Comparison of ENCODE assay signal across 8 cellular contexts in the genomic region with DNA sequence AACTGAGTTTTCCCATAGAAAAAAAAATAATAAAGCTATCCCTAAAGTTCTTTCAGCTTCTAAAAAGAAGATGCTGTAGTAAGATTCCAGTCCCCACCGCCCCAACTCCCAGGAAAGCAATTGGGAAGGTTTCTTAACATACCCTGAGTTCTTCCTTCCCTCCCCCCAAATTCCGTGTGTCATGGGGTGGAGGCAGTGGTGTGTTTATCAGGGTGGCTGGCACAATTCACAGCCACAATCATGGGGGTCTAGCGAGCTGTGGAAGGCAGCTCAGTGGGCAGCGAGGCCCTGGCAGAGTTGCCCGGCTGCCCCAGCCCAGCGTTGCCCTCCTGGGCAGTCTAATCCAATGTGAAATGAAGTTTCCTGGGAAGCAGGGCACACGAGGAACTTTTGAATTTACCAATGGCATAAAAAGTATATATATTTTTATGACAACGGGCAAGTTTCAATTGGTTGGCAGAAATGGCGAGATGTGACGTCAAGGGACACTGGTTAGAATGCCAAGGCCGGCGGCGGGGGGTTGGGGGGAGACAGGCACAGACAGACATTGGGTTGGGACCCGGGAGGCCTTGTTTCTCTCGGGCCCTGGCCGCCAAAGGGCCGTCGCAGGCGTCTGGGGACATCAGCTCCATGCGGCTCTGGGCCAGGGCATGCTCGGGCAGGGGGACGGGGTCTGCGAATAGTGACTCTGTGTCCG.
DNase-seq lines count a peak whose midpoint lies in the region; ATAC-seq and FAIRE-seq lines count a peak whose summit lies in the region.

No MANE protein-coding gene starts in this region.

- ATAC-seq in HG02798 (IDR thresholded peaks at IDR 0.05; ENCODE audit: poor library complexity, unreplicated experiment), result no peak
- no peak for ATAC-seq in GM19455 (IDR thresholded peaks at IDR 0.05; ENCODE audit: unreplicated experiment)

- DNase-seq in DMS53 treated with DMSO at 0.1 percent for 48 hours (lab: John Stamatoyannopoulos, UW; ENCODE audit: unreplicated experiment), result peak; percentile 46
- peak; percentile 83 for DNase-seq in KG1 (lab: John Stamatoyannopoulos, UW)
- peak; percentile 94 for DNase-seq in SHP77 treated with DMSO at 0.1 percent for 48 hours (lab: John Stamatoyannopoulos, UW)
- peak; percentile 64 to 97 for DNase-seq in T47D (ENCODE audit: low read depth in 1 of 2, low spot score in 1 of 2)
- DNase-seq in stimulated activated CD4-positive, alpha-beta T cell treated with anti-CD3 and anti-CD28 coated beads, Interleukin-12 subunit alpha, Interleukin-12 subunit beta, amount 100 ng/mL, for 4 hours, result peak; percentile 42

- in situ Hi-C loops in T47D (cut with HindIII; ENCODE audit: low pct_unique_long_range_greater_than_20kb, low sequenced_read_pairs), result no loop called here

- FAIRE-seq in islet of Langerhans (lab: Jason Lieb, UNC), result peak; percentile 64

Comparison
In these comparisons a context has a peak if more than half of its experiments do, and no peak if none do; other contexts are left out.
1. DNase-seq: peak in every context shown above with its lines; median percentile 94 in SHP77 treated with DMSO at 0.1 percent for 48 hours; 83 in KG1; 80 in T47D; 46 in DMS53 treated with DMSO at 0.1 percent for 48 hours; 42 in stimulated activated CD4-positive, alpha-beta T cell treated with anti-CD3 and anti-CD28 coated beads, Interleukin-12 subunit alpha, Interleukin-12 subunit beta, amount 100 ng/mL, for 4 hours.